Comparison of ENCODE assay signal across 5 cellular contexts in genomic region chr6:11782524-11782923, GRCh38.
"Had no signal": no experiment of that assay in that cellular context is flagged by ENCODE, and none has a peak within 500 bp of the region (broad histone marks: within the 10 kb centered on the region; RNA-seq: fewer than 3 reads in every experiment).

No MANE protein-coding gene starts in this region.

- FAIRE-seq: GM12878, GM18507, GM19239 had no signal

- H3K4me3 ChIP-seq: GM12878 had no signal

- ATAC-seq: GM12878 had no signal

- DNase-seq: GDM1, GF-D8 had no signal
